In the genomic region with DNA sequence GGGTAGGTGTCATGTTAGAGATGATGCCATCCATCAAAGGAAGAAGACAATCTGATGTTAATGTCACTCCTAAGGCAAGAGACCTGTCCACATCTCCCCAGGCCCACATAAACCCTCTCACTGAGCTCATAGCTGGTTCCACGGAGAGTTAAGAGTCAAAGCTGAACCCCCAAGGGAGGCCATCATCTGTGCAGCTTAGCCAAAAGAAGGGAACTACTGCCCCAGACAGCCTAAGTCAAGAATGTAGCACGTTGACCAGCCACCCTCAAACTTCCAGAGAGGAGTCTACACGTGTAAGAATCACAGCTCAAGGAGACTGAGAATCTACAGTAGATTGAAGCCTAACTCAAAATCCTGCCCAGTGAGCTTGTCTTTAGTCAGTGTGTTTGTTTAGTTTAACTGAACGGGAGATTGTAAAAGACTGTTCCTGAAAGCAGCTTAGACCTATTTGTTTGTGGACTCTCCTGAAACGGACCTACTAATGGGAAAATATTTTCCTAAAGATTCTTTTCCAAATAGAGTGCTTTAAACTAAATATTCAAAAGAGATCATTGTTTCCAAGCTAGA, we compare ENCODE assay signal across 13 cellular contexts.
DNase-seq lines count a peak whose midpoint lies in the region; FAIRE-seq and TF ChIP-seq lines count a peak whose summit lies in the region.
"Had no signal": no experiment of that assay in that cellular context is flagged by ENCODE, and none has a peak within 500 bp of the region (broad histone marks: within the 10 kb centered on the region; RNA-seq: fewer than 3 reads in every experiment).

No MANE protein-coding gene starts in this region.

- no peak overlapping the region for H3K14ac ChIP-seq in trophoblast cell (ENCODE audit: low read length)

- H3K4ac ChIP-seq in trophoblast cell (ENCODE audit: low read depth, low read length), result no peak overlapping the region

- no peak overlapping the region for H2BK5ac ChIP-seq in trophoblast cell (ENCODE audit: low read depth, low read length, poor library complexity)

- no peak overlapping the region for H2BK12ac ChIP-seq in trophoblast cell (ENCODE audit: low read length)

- peaks cover 0 to 7% (median 0%) of the 10 kb centered on the region in 4 donors for H3K27me3 ChIP-seq in esophagus muscularis mucosa
- no peaks in the 10 kb centered on the region for H3K27me3 ChIP-seq in parathyroid adenoma (ENCODE audit: control insufficient read depth, insufficient read depth, low read length)
- H3K27me3 ChIP-seq in trophoblast cell (ENCODE audit: insufficient read depth, low read length), result no peaks in the 10 kb centered on the region
- no peaks in the 10 kb centered on the region for H3K27me3 ChIP-seq in Peyer's patch

- no peak for TF ChIP-seq EP300 in esophagus muscularis mucosa (IDR thresholded peaks at IDR 0.05)

- H3K79me1 ChIP-seq in trophoblast cell (ENCODE audit: low read length), result no peaks in the 10 kb centered on the region

- TF ChIP-seq CTCF in esophagus muscularis mucosa (IDR thresholded peaks at IDR 0.05), result no peak
- no peak for TF ChIP-seq CTCF in parathyroid adenoma (IDR thresholded peaks at IDR 0.05)
- TF ChIP-seq CTCF in Peyer's patch (IDR thresholded peaks at IDR 0.05), result no peak

- H3K36me3 ChIP-seq in esophagus muscularis mucosa, result no peaks in the 10 kb centered on the region
- no peaks in the 10 kb centered on the region for H3K36me3 ChIP-seq in parathyroid adenoma (ENCODE audit: control insufficient read depth, insufficient read depth, low read length)
- H3K36me3 ChIP-seq in trophoblast cell (ENCODE audit: control insufficient read depth in 1 of 2, insufficient read depth in 2 of 2, low read length in 2 of 2), result no peaks in the 10 kb centered on the region
- H3K36me3 ChIP-seq in Peyer's patch, result no peaks in the 10 kb centered on the region

- H3K4me1 ChIP-seq in esophagus muscularis mucosa, result no peaks in the 10 kb centered on the region
- no peaks in the 10 kb centered on the region for H3K4me1 ChIP-seq in parathyroid adenoma
- no peaks in the 10 kb centered on the region for H3K4me1 ChIP-seq in trophoblast cell (ENCODE audit: control insufficient read depth in 1 of 2, insufficient read depth in 2 of 2, low read length in 2 of 2)
- no peaks in the 10 kb centered on the region for H3K4me1 ChIP-seq in Peyer's patch

- intact Hi-C loops in esophagus muscularis mucosa (cut with DNase I), result no loop called here

- H3K18ac ChIP-seq in trophoblast cell (ENCODE audit: low read length), result no peak overlapping the region

- DNase-seq in GM18507 (ENCODE audit: extremely low spot score, insufficient read length, low read depth) (no peak), NCI-H526 treated with DMSO at 0.1 percent for 48 hours (lab: John Stamatoyannopoulos, UW) (peak; percentile 72), esophagus muscularis mucosa (ENCODE audit: extremely low spot score) (peak; percentile 82), trophoblast cell (no peak), OCI-M1 (lab: John Stamatoyannopoulos, UW) (no peak), Peyer's patch (no peak)
- DNase-seq: CD8-positive, alpha-beta memory T cell; HCEC 1CT; NCI-H1048; NCI-H2107; NCI-H226; NCI-H774 had no signal

- H4K8ac ChIP-seq in trophoblast cell (ENCODE audit: low read depth, low read length), result no peak overlapping the region

- H3K4me2 ChIP-seq in parathyroid adenoma (ENCODE audit: low read length), result no peak overlapping the region
- H3K4me2 ChIP-seq in trophoblast cell (ENCODE audit: low read length), result no peak overlapping the region

- H4K91ac ChIP-seq in trophoblast cell (ENCODE audit: low read depth, low read length), result no peak overlapping the region

- no peak overlapping the region for H3K23ac ChIP-seq in trophoblast cell (ENCODE audit: low read length)

- FAIRE-seq in GM18507 (lab: Jason Lieb, UNC), result peak; percentile 69

- WGBS in esophagus muscularis mucosa, result 37% methylated on average over 5 of the region's 5 CpGs
- WGBS in trophoblast cell (ENCODE audit: extremely low coverage, insufficient coverage, insufficient read length), result no CpG with 5 or more reads among the region's 5 CpGs

- no peaks in the 10 kb centered on the region for H3K9me3 ChIP-seq in esophagus muscularis mucosa
- H3K9me3 ChIP-seq in parathyroid adenoma (ENCODE audit: control insufficient read depth, low read length), result no peaks in the 10 kb centered on the region
- no peaks in the 10 kb centered on the region for H3K9me3 ChIP-seq in trophoblast cell (ENCODE audit: insufficient read depth, low read depth, low read length)
- no peaks in the 10 kb centered on the region for H3K9me3 ChIP-seq in Peyer's patch

- no peak for TF ChIP-seq POLR2A in esophagus muscularis mucosa (IDR thresholded peaks at IDR 0.05; ENCODE audit: low read depth)
- no peak for TF ChIP-seq POLR2A in Peyer's patch (IDR thresholded peaks at IDR 0.05)

- no peak overlapping the region for H2BK120ac ChIP-seq in trophoblast cell (ENCODE audit: insufficient read depth, low read length, poor library complexity)

- no peak overlapping the region for H2AK5ac ChIP-seq in trophoblast cell (ENCODE audit: low read length)

- H2AFZ ChIP-seq in parathyroid adenoma (peak overlapping the region; percentile 33), trophoblast cell (ENCODE audit: insufficient read depth, low read length, poor library complexity) (no peak overlapping the region)

- H3K27ac ChIP-seq in esophagus muscularis mucosa (replicated peaks in 1 of 4) (no peak overlapping the region), parathyroid adenoma (no peak overlapping the region), trophoblast cell (ENCODE audit: low read depth, low read length) (no peak overlapping the region), Peyer's patch (no peak overlapping the region)

- no peak overlapping the region for H3K9ac ChIP-seq in parathyroid adenoma
- no peak overlapping the region for H3K9ac ChIP-seq in trophoblast cell (ENCODE audit: low read length)

- no peak overlapping the region for H3K4me3 ChIP-seq in esophagus muscularis mucosa
- no peak overlapping the region for H3K4me3 ChIP-seq in parathyroid adenoma (ENCODE audit: low read depth, low read length)
- no peak overlapping the region for H3K4me3 ChIP-seq in trophoblast cell (ENCODE audit: low read depth, low read length)
- H3K4me3 ChIP-seq in Peyer's patch, result no peak overlapping the region

- no peaks in the 10 kb centered on the region for H3K79me2 ChIP-seq in parathyroid adenoma
- no peaks in the 10 kb centered on the region for H3K79me2 ChIP-seq in trophoblast cell (ENCODE audit: control insufficient read depth, insufficient read depth, low read length, poor library complexity)

- no peak overlapping the region for H4K12ac ChIP-seq in trophoblast cell (ENCODE audit: low read depth, low read length)

Comparison
In these comparisons a context has a peak if more than half of its experiments do, and no peak if none do; other contexts are left out.
1. DNase-seq: peak in NCI-H526 treated with DMSO at 0.1 percent for 48 hours (single experiment) and esophagus muscularis mucosa (single experiment); none in GM18507 (single experiment), trophoblast cell (0 of 2), OCI-M1 (single experiment) and Peyer's patch (0 of 3).